ENCODE assay signal across 1 cellular context in the genomic region with DNA sequence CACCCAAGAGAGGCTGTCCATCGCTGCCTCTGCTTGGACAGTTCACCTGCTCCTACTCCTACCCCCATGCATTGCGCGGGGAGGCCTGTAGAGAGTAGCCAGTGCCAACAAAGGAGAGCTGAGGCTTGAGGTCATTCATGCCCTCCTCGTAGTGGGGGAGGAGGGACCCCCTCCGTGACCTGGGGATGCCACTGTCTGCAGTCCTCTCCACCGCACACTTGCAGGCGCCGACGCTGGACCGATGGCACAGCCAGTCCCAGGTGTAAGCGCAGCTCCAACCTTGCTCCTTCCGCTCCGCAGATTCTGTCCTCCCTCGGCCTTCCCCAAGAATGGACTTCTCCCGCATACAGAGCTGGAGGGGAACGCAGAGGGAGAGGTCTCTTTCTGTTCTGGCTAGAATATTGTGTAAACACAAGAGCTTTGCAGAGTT.
TF ChIP-seq lines count a peak whose summit lies in the region.

No MANE protein-coding gene starts in this region.

TF ChIP-seq in IMR-90, 13 proteins besides CTCF, POLR2A, EP300 and RAD21 (continued from another document):
- TF ChIP-seq ELK1 (IDR thresholded peaks at IDR 0.05; ENCODE audit: borderline replicate concordance, low read depth, low read length): no peak
- TF ChIP-seq MAZ (IDR thresholded peaks at IDR 0.05; ENCODE audit: borderline replicate concordance, low read depth, low read length): no peak
- no peak for TF ChIP-seq CHD1 (IDR thresholded peaks at IDR 0.05; ENCODE audit: low read depth, low read length)
- no peak for TF ChIP-seq FOS (IDR thresholded peaks at IDR 0.05; ENCODE audit: low read depth, low read length)
- no peak for TF ChIP-seq MXI1 (IDR thresholded peaks at IDR 0.05; ENCODE audit: borderline replicate concordance, low read depth, low read length)
- no peak for TF ChIP-seq CEBPB (IDR thresholded peaks at IDR 0.05; ENCODE audit: low read depth, low read length)
- TF ChIP-seq BHLHE40 (IDR thresholded peaks at IDR 0.05; ENCODE audit: low read depth, low read length): no peak
